1 cellular context compared by ENCODE assay signal in genomic region chr4:15695240-15695699, GRCh38.
TF ChIP-seq lines count a peak whose summit lies in the region.

No MANE protein-coding gene starts in this region.

TF ChIP-seq in IMR-90, 13 proteins besides CTCF, POLR2A, EP300 and RAD21:
- TF ChIP-seq MAZ (IDR thresholded peaks at IDR 0.05; ENCODE audit: borderline replicate concordance, low read depth, low read length) (peak; percentile 30; the same call in 1 of the 2 replicates), CEBPB (IDR thresholded peaks at IDR 0.05; ENCODE audit: low read depth, low read length) (peak; percentile 28; the same call in 1 of the 2 replicates), FOS (IDR thresholded peaks at IDR 0.05; ENCODE audit: low read depth, low read length) (peak; percentile 87), MXI1 (IDR thresholded peaks at IDR 0.05; ENCODE audit: borderline replicate concordance, low read depth, low read length) (no peak), RFX5 (IDR thresholded peaks at IDR 0.05; ENCODE audit: low read depth, low read length) (peak; percentile 64; the same call in 1 of the 2 replicates), SMC3 (IDR thresholded peaks at IDR 0.05; ENCODE audit: low read depth, low read length) (no peak), BHLHE40 (IDR thresholded peaks at IDR 0.05; ENCODE audit: low read depth, low read length) (peak; percentile 27), NFE2L2 (IDR thresholded peaks at IDR 0.05; ENCODE audit: low read depth, low read length) (peak; percentile 25; the same call in 1 of the 2 replicates), RCOR1 (IDR thresholded peaks at IDR 0.05; ENCODE audit: insufficient replicate concordance, low read length) (peak; percentile 91), USF2 (IDR thresholded peaks at IDR 0.05; ENCODE audit: low read depth, low read length) (no peak), MAFK (IDR thresholded peaks at IDR 0.05; ENCODE audit: low read depth, low read length) (peak; percentile 33)
